ENCODE assay signal across 1 cellular context in genomic region chr11:9460322-9461067, GRCh38.
TF ChIP-seq lines count a peak whose summit lies in the region.

Gene ZNF143, plus strand, starts transcription at chr11:9461012. Its CDS starts 10,297 bp downstream, at chr11:9471309.

TF ChIP-seq in HepG2, 621 proteins besides CTCF, POLR2A, EP300 and RAD21 (continued from another document and continues in another):
- TF ChIP-seq ZBTB49 (CRISPR knock-in tag; IDR thresholded peaks at IDR 0.05; ENCODE audit: borderline replicate concordance), result no peak
- no peak for TF ChIP-seq POLR2AphosphoS2 (IDR thresholded peaks at IDR 0.05; ENCODE audit: low read depth, low read length)
- no peak for TF ChIP-seq ZNF672 (CRISPR knock-in tag; IDR thresholded peaks at IDR 0.05)
- no peak for TF ChIP-seq LCORL (IDR thresholded peaks at IDR 0.05)
- TF ChIP-seq LCORL (CRISPR knock-in tag; IDR thresholded peaks at IDR 0.05), result peak; percentile 68; the same call in 1 of the 2 replicates
- no peak for TF ChIP-seq TCF12 (IDR thresholded peaks at IDR 0.05)
- no peak for TF ChIP-seq TCF12 (CRISPR knock-in tag; IDR thresholded peaks at IDR 0.05)
- 0 out of 2 replicates have a peak, but pooled peaks have one; percentile 22 for TF ChIP-seq GMEB2 (CRISPR knock-in tag; IDR thresholded peaks at IDR 0.05; ENCODE audit: low read depth)
- TF ChIP-seq MEIS2 (CRISPR knock-in tag; IDR thresholded peaks at IDR 0.05), result peak; percentile 28; the same call in 1 of the 2 replicates
- no peak for TF ChIP-seq FOXP1 (IDR thresholded peaks at IDR 0.05)
- TF ChIP-seq FOXP1 (CRISPR knock-in tag; IDR thresholded peaks at IDR 0.05), result no peak
- TF ChIP-seq ZSCAN25 (CRISPR knock-in tag; IDR thresholded peaks at IDR 0.05), result no peak; the same call in 1 of the 2 replicates
- TF ChIP-seq ZMYM2 (CRISPR knock-in tag; IDR thresholded peaks at IDR 0.05), result no peak
- no peak for TF ChIP-seq CCAR2 (optimal IDR thresholded peaks at IDR 0.05; ENCODE audit: low read depth, low read length)
- TF ChIP-seq NCOR1 (IDR thresholded peaks at IDR 0.05; ENCODE audit: borderline replicate concordance, low read length), result peak; percentile 84; the same call in 1 of the 2 replicates
- TF ChIP-seq IKZF4 (CRISPR knock-in tag; IDR thresholded peaks at IDR 0.05; ENCODE audit: borderline replicate concordance, low read depth, not compliant biosample characterization), result no peak
- peak; percentile 15; the same call in 1 of the 2 replicates for TF ChIP-seq HNF4G (IDR thresholded peaks at IDR 0.05; ENCODE audit: borderline replicate concordance, low read depth, low read length)
- TF ChIP-seq HNF4G (CRISPR knock-in tag; IDR thresholded peaks at IDR 0.05; ENCODE audit: borderline replicate concordance, low read depth), result no peak
- TF ChIP-seq TCF7L2 (IDR thresholded peaks at IDR 0.05; ENCODE audit: low read depth, low read length), result no peak
- TF ChIP-seq KLF11 (CRISPR knock-in tag; IDR thresholded peaks at IDR 0.05), result no peak
- no peak for TF ChIP-seq ZBTB38 (CRISPR knock-in tag; IDR thresholded peaks at IDR 0.05)
- TF ChIP-seq RARA (CRISPR knock-in tag; IDR thresholded peaks at IDR 0.05), result no peak
- TF ChIP-seq AFF4 (CRISPR knock-in tag; IDR thresholded peaks at IDR 0.05), result no peak; the same call in 1 of the 2 replicates
- TF ChIP-seq ZNF124 (CRISPR knock-in tag; IDR thresholded peaks at IDR 0.05), result no peak
- no peak; the same call in 1 of the 2 replicates for TF ChIP-seq ZNF263 (CRISPR knock-in tag; IDR thresholded peaks at IDR 0.05)
- no peak for TF ChIP-seq SMC3 (IDR thresholded peaks at IDR 0.05; ENCODE audit: low read length)
- peak; percentile 51 for TF ChIP-seq SP5 (CRISPR knock-in tag; IDR thresholded peaks at IDR 0.05; ENCODE audit: borderline replicate concordance, low read depth)
- TF ChIP-seq ZFP62 (CRISPR knock-in tag; IDR thresholded peaks at IDR 0.05), result no peak
- no peak for TF ChIP-seq IRF9 (CRISPR knock-in tag; IDR thresholded peaks at IDR 0.05; ENCODE audit: borderline replicate concordance)
- TF ChIP-seq ZSCAN30 (CRISPR knock-in tag; IDR thresholded peaks at IDR 0.05), result 0 out of 2 replicates have a peak, but pooled peaks have one; percentile 51
- no peak for TF ChIP-seq PRPF4 (IDR thresholded peaks at IDR 0.05; ENCODE audit: low read depth, low read length, poor library complexity, severe bottlenecking)
- no peak for TF ChIP-seq JUND (CRISPR knock-in tag; IDR thresholded peaks at IDR 0.05)
- no peak for TF ChIP-seq SMARCC2 (IDR thresholded peaks at IDR 0.05)
- peak; percentile 92 for TF ChIP-seq SRSF1 (optimal IDR thresholded peaks at IDR 0.05; ENCODE audit: low read depth, low read length)
- TF ChIP-seq NR0B2 (CRISPR knock-in tag; IDR thresholded peaks at IDR 0.05), result 0 out of 2 replicates have a peak, but pooled peaks have one; percentile 28
- no peak for TF ChIP-seq CENPT (CRISPR knock-in tag; IDR thresholded peaks at IDR 0.05; ENCODE audit: low read depth)
- TF ChIP-seq THRA (CRISPR knock-in tag; IDR thresholded peaks at IDR 0.05; ENCODE audit: borderline replicate concordance), result no peak
- peak; percentile 94 for TF ChIP-seq BRD4 (CRISPR knock-in tag; IDR thresholded peaks at IDR 0.05)
- 0 out of 2 replicates have a peak, but pooled peaks have one; percentile 39 for TF ChIP-seq ZNF792 (CRISPR knock-in tag; IDR thresholded peaks at IDR 0.05)
- TF ChIP-seq ZNF326 (CRISPR knock-in tag; IDR thresholded peaks at IDR 0.05; ENCODE audit: borderline replicate concordance), result no peak
- peak; percentile 46; the same call in 1 of the 2 replicates for TF ChIP-seq FOXA3 (CRISPR knock-in tag; IDR thresholded peaks at IDR 0.05)
- no peak for TF ChIP-seq CERS6 (CRISPR knock-in tag; IDR thresholded peaks at IDR 0.05)
- TF ChIP-seq ZFP91 (CRISPR knock-in tag; IDR thresholded peaks at IDR 0.05; ENCODE audit: borderline replicate concordance), result peak; percentile 66; the same call in 1 of the 2 replicates
- peak; percentile 53; the same call in 1 of the 2 replicates for TF ChIP-seq ZNF574 (CRISPR knock-in tag; IDR thresholded peaks at IDR 0.05)
